Comparison of ENCODE assay signal across 8 cellular contexts in genomic region chr1:168342572-168343280, GRCh38.
DNase-seq lines count a peak whose midpoint lies in the region; ATAC-seq and TF ChIP-seq lines count a peak whose summit lies in the region.

No MANE protein-coding gene starts in this region.

- no peaks in the 10 kb centered on the region for H3K27me3 ChIP-seq in HL-60 (ENCODE audit: insufficient read depth, poor library complexity, severe bottlenecking)

- H3K27ac ChIP-seq in C4-2B (no peak overlapping the region), HL-60 (replicated peaks) (no peak overlapping the region)

- TF ChIP-seq CTCF in C4-2B (conservative IDR thresholded peaks at IDR 0.05) (peak; percentile 85), HL-60 (IDR thresholded peaks at IDR 0.05; ENCODE audit: insufficient read depth, low read length) (peak; percentile 53)
- peak; percentile 77 for TF ChIP-seq CTCF in activated CD8-positive, alpha-beta T cell treated with anti-CD3 and anti-CD28 coated beads for 36 hours (IDR thresholded peaks at IDR 0.05)

- peaks cover 1% of the 10 kb centered on the region for H3K9me3 Mint-ChIP-seq in activated CD8-positive, alpha-beta T cell treated with anti-CD3 and anti-CD28 coated beads for 36 hours

- intact Hi-C loops in activated CD8-positive, alpha-beta T cell treated with anti-CD3 and anti-CD28 coated beads for 36 hours (cut with micrococcal nuclease) = loop anchor here (5.0 to 10.0 kb wide), 3 partner anchors 95 to 1022 kb away; partner anchors contain the start of genes BLZF1 and NME7

- H3K4me3 ChIP-seq in HL-60 (replicated peaks; ENCODE audit: insufficient read depth, low read length) = no peak overlapping the region

- peak overlapping the region; percentile 64 for H3K27ac Mint-ChIP-seq in activated CD8-positive, alpha-beta T cell treated with anti-CD3 and anti-CD28 coated beads for 36 hours

- CTCF ChIA-PET in activated CD8-positive, alpha-beta T cell treated with anti-CD3 and anti-CD28 coated beads for 36 hours (lab: Charles Lee) = interaction anchor here (0.6 to 3.4 kb wide), 92 partner anchors 9 to 1006 kb away, joined by 3 to 75 read pairs (median 4); partner anchors contain the start of genes DCAF6 and TBX19

- peak; percentile 93 for ATAC-seq in GM19452 (IDR thresholded peaks at IDR 0.05; ENCODE audit: unreplicated experiment)
- ATAC-seq in activated CD8-positive, alpha-beta T cell treated with anti-CD3 and anti-CD28 coated beads for 36 hours = peak; percentile 98

- DNase-seq in HL-60 (ENCODE audit: low read depth in 1 of 2, low spot score in 1 of 2) (peak; percentile 66 to 79), NCI-H774 (lab: John Stamatoyannopoulos, UW) (peak; percentile 69), lung microvascular endothelial cell (ENCODE audit: low read depth in 2 of 2) (peak; percentile 83 to 89)
- DNase-seq in activated CD8-positive, alpha-beta T cell treated with anti-CD3 and anti-CD28 coated beads for 36 hours = peak; percentile 94
- peak; percentile 79 for DNase-seq in effector CD4-positive, alpha-beta T cell
- peak; percentile 75 for DNase-seq in stimulated activated CD8-positive, alpha-beta memory T cell treated with anti-CD3 and anti-CD28 coated beads, Interleukin-12 subunit alpha, Interleukin-12 subunit beta, amount 100 ng/mL, for 24 hours (ENCODE audit: extremely low read depth)

- no peaks in the 10 kb centered on the region for H3K36me3 Mint-ChIP-seq in activated CD8-positive, alpha-beta T cell treated with anti-CD3 and anti-CD28 coated beads for 36 hours (ENCODE audit: low read depth)

- POLR2A ChIA-PET in activated CD8-positive, alpha-beta T cell treated with anti-CD3 and anti-CD28 coated beads for 36 hours (lab: Charles Lee) = interaction anchor here (0.7 to 1.7 kb wide), 7 partner anchors 12 to 1020 kb away, joined by 3 to 5 read pairs (median 3); no protein-coding TSS in a partner anchor

- H3K4me3 Mint-ChIP-seq in activated CD8-positive, alpha-beta T cell treated with anti-CD3 and anti-CD28 coated beads for 36 hours = no peak overlapping the region

- H3K27me3 Mint-ChIP-seq in activated CD8-positive, alpha-beta T cell treated with anti-CD3 and anti-CD28 coated beads for 36 hours = peaks cover 4% of the 10 kb centered on the region

- H3K4me1 Mint-ChIP-seq in activated CD8-positive, alpha-beta T cell treated with anti-CD3 and anti-CD28 coated beads for 36 hours (ENCODE audit: low read depth) = peaks cover 35% of the 10 kb centered on the region
